In the genomic region with DNA sequence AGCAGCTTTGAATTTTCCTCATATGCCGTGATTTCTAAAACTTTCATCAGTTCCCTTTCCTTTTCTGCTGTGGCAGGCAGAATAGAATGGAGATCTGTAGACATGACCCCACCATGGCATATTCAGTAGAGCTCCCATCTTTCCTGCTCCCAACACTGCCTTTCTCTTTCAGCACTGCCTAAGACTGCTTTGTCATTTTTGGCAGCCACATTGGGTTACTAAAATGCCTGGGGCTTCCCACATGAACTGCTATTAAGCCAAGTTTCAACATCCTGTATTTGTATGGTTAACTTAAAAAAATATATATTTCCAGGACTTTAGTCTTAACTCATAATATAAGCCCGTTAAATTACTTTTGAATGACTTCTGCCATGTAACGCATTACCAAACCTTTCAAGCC, we compare ENCODE assay signal across 18 cellular contexts.
DNase-seq lines count a peak whose midpoint lies in the region; ATAC-seq, FAIRE-seq and TF ChIP-seq lines count a peak whose summit lies in the region.
"Had no signal": no experiment of that assay in that cellular context is flagged by ENCODE, and none has a peak within 500 bp of the region (broad histone marks: within the 10 kb centered on the region; RNA-seq: fewer than 3 reads in every experiment).

No MANE protein-coding gene starts in this region.

- TF ChIP-seq POLR2A in vagina (IDR thresholded peaks at IDR 0.05) (no peak), GM12892 (IDR thresholded peaks at IDR 0.05; ENCODE audit: low read depth, low read length) (no peak)

- no peaks in the 10 kb centered on the region for H3K27me3 Mint-ChIP-seq in activated T-helper 17 cell treated with anti-CD3 and anti-CD28 coated beads, Interleukin-2, amount 50 U/mL, for 72 hours
- H3K27me3 Mint-ChIP-seq: activated naive CD4-positive, alpha-beta T cell treated with anti-CD3 and anti-CD28 coated beads, Interleukin-2, amount 50 U/mL, for 24 hours had no signal

- H3K27ac Mint-ChIP-seq in activated T-helper 17 cell treated with anti-CD3 and anti-CD28 coated beads, Interleukin-2, amount 50 U/mL, for 72 hours: peak overlapping the region; percentile 34
- H3K27ac Mint-ChIP-seq: activated naive CD4-positive, alpha-beta T cell treated with anti-CD3 and anti-CD28 coated beads, Interleukin-2, amount 50 U/mL, for 24 hours; B cell had no signal

- peaks cover 0 to 33% (median 11%) of the 10 kb centered on the region in 9 donors for H3K4me1 ChIP-seq in heart right ventricle
- peaks cover 22% of the 10 kb centered on the region for H3K4me1 ChIP-seq in vagina

- H3K9me3 ChIP-seq in heart right ventricle: peaks cover 0 to 6% (median 0%) of the 10 kb centered on the region in 11 donors
- no peaks in the 10 kb centered on the region for H3K9me3 ChIP-seq in vagina
- H3K9me3 ChIP-seq: gastrocnemius medialis had no signal

- intact Hi-C loops in Right ventricle myocardium superior (cut with DNase I): loop anchor here (5.0 kb wide), 1 partner anchor 1006 kb away; no protein-coding TSS in a partner anchor
- intact Hi-C loops in heart right ventricle (cut with DNase I): loop anchor here in 9 of 10 donors (5.0 to 10.0 kb wide), 6 partner anchors 86 to 1013 kb away; no protein-coding TSS in a partner anchor
- intact Hi-C loops in vagina (cut with DNase I): no loop called here

- ATAC-seq in Right ventricle myocardium superior (ENCODE audit: poor library complexity) (peak; percentile 41), heart right ventricle (no peak), esophagus mucosa (peak; percentile 49)
- peak; percentile 27 for ATAC-seq in activated T-helper 17 cell treated with anti-CD3 and anti-CD28 coated beads, Interleukin-2, amount 50 U/mL, for 72 hours (replicated peaks)

- H3K36me3 Mint-ChIP-seq in activated T-helper 17 cell treated with anti-CD3 and anti-CD28 coated beads, Interleukin-2, amount 50 U/mL, for 72 hours (ENCODE audit: low read depth): no peaks in the 10 kb centered on the region
- H3K36me3 Mint-ChIP-seq: activated naive CD4-positive, alpha-beta T cell treated with anti-CD3 and anti-CD28 coated beads, Interleukin-2, amount 50 U/mL, for 24 hours had no signal

- H3K4me1 Mint-ChIP-seq in activated T-helper 17 cell treated with anti-CD3 and anti-CD28 coated beads, Interleukin-2, amount 50 U/mL, for 72 hours: peaks cover 29% of the 10 kb centered on the region

- FAIRE-seq in GM12892 (lab: Jason Lieb, UNC): no peak

- 67 to 92% methylated on average over 3 of the region's 3 CpGs for WGBS in heart right ventricle, 2 donors

- no peak for TF ChIP-seq CTCF in heart right ventricle (IDR thresholded peaks at IDR 0.05)
- no peak for TF ChIP-seq CTCF in vagina (IDR thresholded peaks at IDR 0.05)

- H3K27ac ChIP-seq in heart right ventricle (peak overlapping the region in 2 of 10 donors; percentile 24 to 59), vagina (peak overlapping the region; percentile 69)
- H3K27ac ChIP-seq: gastrocnemius medialis had no signal

- H3K9me3 Mint-ChIP-seq in activated T-helper 17 cell treated with anti-CD3 and anti-CD28 coated beads, Interleukin-2, amount 50 U/mL, for 72 hours: no peaks in the 10 kb centered on the region
- H3K9me3 Mint-ChIP-seq: activated naive CD4-positive, alpha-beta T cell treated with anti-CD3 and anti-CD28 coated beads, Interleukin-2, amount 50 U/mL, for 24 hours had no signal

- H3K36me3 ChIP-seq in heart right ventricle: no peaks in the 10 kb centered on the region
- H3K36me3 ChIP-seq in vagina: no peaks in the 10 kb centered on the region
- H3K36me3 ChIP-seq: gastrocnemius medialis had no signal

- DNase-seq in Right ventricle myocardium superior (no peak), heart right ventricle (no peak), vagina (ENCODE audit: extremely low spot score in 2 of 2) (no peak), NOMO-1 treated with dmso at 0.1 percent for 144 hours (lab: John Stamatoyannopoulos, UW; ENCODE audit: unreplicated experiment) (no peak), DMS153 (lab: John Stamatoyannopoulos, UW) (no peak), GM12892 (ENCODE audit: insufficient read length) (no peak)
- DNase-seq: activated CD4-positive, alpha-beta T cell treated with anti-CD3 and anti-CD28 coated beads, Interleukin-2, amount 50 U/mL, for 1 hour; dermis blood vessel endothelial cell; DMS79; gastrocnemius medialis; Kasumi-1; NCI-H2171 treated with DMSO at 0.1 percent for 48 hours; stimulated activated CD4-positive, alpha-beta T cell treated with anti-CD3 and anti-CD28 coated beads, Interleukin-4, amount 100 ng/mL, for 24 hours; stimulated activated naive CD4-positive, alpha-beta T cell treated with Interleukin-2 at 50 U/mL for 16 hours had no signal

- H3K4me3 Mint-ChIP-seq in activated T-helper 17 cell treated with anti-CD3 and anti-CD28 coated beads, Interleukin-2, amount 50 U/mL, for 72 hours: peak overlapping the region; percentile 21
- H3K4me3 Mint-ChIP-seq: activated naive CD4-positive, alpha-beta T cell treated with anti-CD3 and anti-CD28 coated beads, Interleukin-2, amount 50 U/mL, for 24 hours; B cell had no signal

- H3K27me3 ChIP-seq in heart right ventricle (no peaks in the 10 kb centered on the region), vagina (no peaks in the 10 kb centered on the region)
- H3K27me3 ChIP-seq: gastrocnemius medialis had no signal

- H3K4me3 ChIP-seq in heart right ventricle (no peak overlapping the region), vagina (no peak overlapping the region)
- H3K4me3 ChIP-seq: gastrocnemius medialis had no signal

Comparison
In these comparisons a context has a peak if more than half of its experiments do, and no peak if none do; other contexts are left out.
1. ATAC-seq: peak in Right ventricle myocardium superior (single experiment), activated T-helper 17 cell treated with anti-CD3 and anti-CD28 coated beads, Interleukin-2, amount 50 U/mL, for 72 hours (single experiment) and esophagus mucosa (single experiment); none in heart right ventricle (0 of 8).